Comparison of ENCODE assay signal across 8 cellular contexts in genomic region chr1:39047374-39048229, GRCh38. TPM values are rescaled to one million over a fixed set of nuclear protein-coding genes. Genes with fewer than 3 reads are reported as not detected.
A peak's percentile ranks its signal among the peaks of the same experiment; 100 is the strongest.
DNase-seq lines count a peak whose midpoint lies in the region; ATAC-seq and TF ChIP-seq lines count a peak whose summit lies in the region.

No MANE protein-coding gene starts in this region.

- no peaks in the 10 kb centered on the region for H3K27me3 Mint-ChIP-seq in stimulated activated naive CD8-positive, alpha-beta T cell treated with anti-CD3 and anti-CD28 coated beads, Interleukin-15, amount 100 ng/mL, for 72 hours

- ATAC-seq in stimulated activated naive CD8-positive, alpha-beta T cell treated with anti-CD3 and anti-CD28 coated beads, Interleukin-15, Interleukin-2, amounts not matched to agents 100 U/mL and 50 U/mL, for 24 hours: peak; percentile 43
- ATAC-seq in stimulated activated naive CD8-positive, alpha-beta T cell treated with anti-CD3 and anti-CD28 coated beads, Interleukin-15, amount 100 ng/mL, for 72 hours: no peak
- ATAC-seq in body of pancreas: peak; percentile 71
- ATAC-seq in lower lobe of right lung: peak; percentile 52 to 71
- no peak for ATAC-seq in GM19397 (IDR thresholded peaks at IDR 0.05; ENCODE audit: unreplicated experiment)
- ATAC-seq in GM21390 (IDR thresholded peaks at IDR 0.05; ENCODE audit: unreplicated experiment): no peak

- H3K9me3 ChIP-seq in body of pancreas (no peaks in the 10 kb centered on the region), lower lobe of right lung (no peaks in the 10 kb centered on the region)

- no peaks in the 10 kb centered on the region for H3K9me3 Mint-ChIP-seq in stimulated activated naive CD8-positive, alpha-beta T cell treated with anti-CD3 and anti-CD28 coated beads, Interleukin-15, amount 100 ng/mL, for 72 hours

- 74 to 76% methylated on average over 12 of the region's 12 CpGs for WGBS in body of pancreas, 2 donors

- H3K4me1 Mint-ChIP-seq in stimulated activated naive CD8-positive, alpha-beta T cell treated with anti-CD3 and anti-CD28 coated beads, Interleukin-15, amount 100 ng/mL, for 72 hours: no peaks in the 10 kb centered on the region

- no peak for TF ChIP-seq POLR2A in body of pancreas (IDR thresholded peaks at IDR 0.05)

- H3K4me1 ChIP-seq in body of pancreas (no peaks in the 10 kb centered on the region), lower lobe of right lung (no peaks in the 10 kb centered on the region)

- DNase-seq in stimulated activated naive CD8-positive, alpha-beta T cell treated with anti-CD3 and anti-CD28 coated beads, Interleukin-15, Interleukin-2, amounts not matched to agents 100 U/mL and 50 U/mL, for 24 hours: no peak
- DNase-seq in stimulated activated naive CD8-positive, alpha-beta T cell treated with anti-CD3 and anti-CD28 coated beads, Interleukin-15, amount 100 ng/mL, for 72 hours: no peak
- DNase-seq in body of pancreas (peak in 3 of 4 donors; percentile 13 to 39 (median 19)), lower lobe of right lung (peak; percentile 6), DMS153 (lab: John Stamatoyannopoulos, UW) (no peak), NCI-H1694 (lab: John Stamatoyannopoulos, UW) (no peak)

- no peak overlapping the region for H3K4me3 ChIP-seq in body of pancreas
- no peak overlapping the region for H3K4me3 ChIP-seq in lower lobe of right lung

- peak overlapping the region in 1 of 4 donors; percentile 41 for H3K27ac ChIP-seq in body of pancreas
- H3K27ac ChIP-seq in lower lobe of right lung: peak overlapping the region; percentile 60

- no peak overlapping the region for H3K4me3 Mint-ChIP-seq in stimulated activated naive CD8-positive, alpha-beta T cell treated with anti-CD3 and anti-CD28 coated beads, Interleukin-15, amount 100 ng/mL, for 72 hours

- no peaks in the 10 kb centered on the region for H3K27me3 ChIP-seq in body of pancreas
- H3K27me3 ChIP-seq in lower lobe of right lung (ENCODE audit: low read depth): no peaks in the 10 kb centered on the region

- intact Hi-C loops in body of pancreas (cut with DNase I): no loop called here
- intact Hi-C loops in lower lobe of right lung (cut with DNase I): no loop called here

- H3K27ac Mint-ChIP-seq in stimulated activated naive CD8-positive, alpha-beta T cell treated with anti-CD3 and anti-CD28 coated beads, Interleukin-15, amount 100 ng/mL, for 72 hours: no peak overlapping the region

- TF ChIP-seq CTCF in body of pancreas (IDR thresholded peaks at IDR 0.05) (no peak), lower lobe of right lung (IDR thresholded peaks at IDR 0.05) (no peak)

- H3K36me3 ChIP-seq in body of pancreas (replicated peaks in 1 of 2; ENCODE audit: insufficient read depth in 1 of 2, low read depth in 2 of 2): no peaks in the 10 kb centered on the region
- peaks cover 10% of the 10 kb centered on the region for H3K36me3 ChIP-seq in lower lobe of right lung

RNA-seq across cellular contexts. Expression of gene NDUFS5, which starts 21.5 kb away (rescaled TPM):
- 100 to 1,000 TPM; 192 to 243 TPM for total RNA-seq in body of pancreas
- 140 TPM for total RNA-seq in lower lobe of right lung

RNA-seq across cellular contexts. Expression of gene AKIRIN1, which starts 56.5 kb away (rescaled TPM):
- 10 to 100 TPM; 17.8 to 20.5 TPM for total RNA-seq in body of pancreas
- total RNA-seq in lower lobe of right lung: 43.8 TPM

Comparison
In these comparisons a context has a peak if more than half of its experiments do, and no peak if none do; other contexts are left out.
1. ATAC-seq: peak in stimulated activated naive CD8-positive, alpha-beta T cell treated with anti-CD3 and anti-CD28 coated beads, Interleukin-15, Interleukin-2, amounts not matched to agents 100 U/mL and 50 U/mL, for 24 hours (single experiment), body of pancreas (single experiment) and lower lobe of right lung (2 of 2); none in stimulated activated naive CD8-positive, alpha-beta T cell treated with anti-CD3 and anti-CD28 coated beads, Interleukin-15, amount 100 ng/mL, for 72 hours (single experiment), GM19397 (single experiment) and GM21390 (single experiment).
2. DNase-seq: peak in body of pancreas (3 of 4) and lower lobe of right lung (single experiment); none in stimulated activated naive CD8-positive, alpha-beta T cell treated with anti-CD3 and anti-CD28 coated beads, Interleukin-15, Interleukin-2, amounts not matched to agents 100 U/mL and 50 U/mL, for 24 hours (single experiment), stimulated activated naive CD8-positive, alpha-beta T cell treated with anti-CD3 and anti-CD28 coated beads, Interleukin-15, amount 100 ng/mL, for 72 hours (0 of 2), DMS153 (single experiment) and NCI-H1694 (single experiment).